In the genomic region with DNA sequence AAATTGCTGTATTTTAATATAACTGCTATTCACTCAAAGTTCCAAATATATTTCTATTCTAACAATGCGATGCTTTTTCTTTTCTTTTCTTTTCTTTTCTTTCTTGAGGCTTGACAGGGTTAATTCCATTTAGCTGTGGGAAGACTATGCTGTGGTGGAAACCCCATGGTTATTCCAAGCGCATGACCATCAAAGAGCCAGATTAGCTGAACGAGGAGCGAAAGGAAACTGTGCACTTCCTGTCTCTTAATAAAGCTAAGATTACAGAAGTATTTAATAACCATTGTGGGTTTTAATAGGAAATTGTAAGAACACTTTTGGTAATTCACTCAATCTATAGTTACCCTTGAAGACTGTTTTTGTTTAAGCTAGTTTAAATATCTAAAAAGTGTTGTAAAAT, we compare ENCODE assay signal across 23 cellular contexts.
"Had no signal": no experiment of that assay in that cellular context is flagged by ENCODE, and none has a peak within 500 bp of the region (broad histone marks: within the 10 kb centered on the region; RNA-seq: fewer than 3 reads in every experiment).

No MANE protein-coding gene starts in this region.

- H3K36me3 ChIP-seq: gastrocnemius medialis, left ventricle myocardium inferior, ovary, right lobe of liver, thyroid gland, upper lobe of left lung, vagina, WERI-Rb-1 had no signal

- DNase-seq: activated CD4-positive, alpha-beta memory T cell treated with anti-CD3 and anti-CD28 coated beads for 36 hours; activated CD4-positive, alpha-beta T cell treated with anti-CD3 and anti-CD28 coated beads, Interleukin-2, amount 10 ng/mL, durations not matched to agents 24 days and 14 days; activated CD4-positive, CD25-positive, alpha-beta regulatory T cell treated with anti-CD3 and anti-CD28 coated beads, Interleukin-2, amount 50 U/mL, for 72 hours; activated CD8-positive, alpha-beta memory T cell treated with anti-CD3 and anti-CD28 coated beads, Interleukin-2, amount 50 U/mL, for 4 hours; activated gamma-delta T cell; activated naive CD4-positive, alpha-beta T cell treated with anti-CD3 and anti-CD28 coated beads, Interleukin-2, amount 10 ng/mL, durations not matched to agents 7 days and 5 days; activated naive CD8-positive, alpha-beta T cell treated with anti-CD3 and anti-CD28 coated beads, Interleukin-2, amount 10 ng/mL, durations not matched to agents 7 days and 5 days; activated T-cell treated with anti-CD3 and anti-CD28 coated beads, Interleukin-2, amount 50 U/mL, for 1 hour; caudate nucleus; gastrocnemius medialis; glutamatergic neuron; islet precursor cell; left ventricle myocardium inferior; ovary; right lobe of liver; stimulated activated CD4-positive, alpha-beta T cell treated with anti-CD3 and anti-CD28 coated beads, Interleukin-2, amount 100 ng/mL, for 48 hours; thyroid gland; upper lobe of left lung had no signal

- H3K9me3 ChIP-seq: gastrocnemius medialis, left ventricle myocardium inferior, ovary, right lobe of liver, thyroid gland, upper lobe of left lung, vagina had no signal

- FAIRE-seq: astrocyte had no signal

- ATAC-seq: gastrocnemius medialis; right lobe of liver; stimulated activated effector memory CD8-positive, alpha-beta T cell treated with anti-CD3 and anti-CD28 coated beads, Interleukin-12 subunit alpha, Interleukin-12 subunit beta, amount 100 ng/mL, for 72 hours had no signal

- H3K4me1 ChIP-seq: gastrocnemius medialis, left ventricle myocardium inferior, right lobe of liver, thyroid gland, upper lobe of left lung, vagina had no signal

- H3K27ac ChIP-seq: gastrocnemius medialis, left ventricle myocardium inferior, ovary, right lobe of liver, thyroid gland, upper lobe of left lung, vagina, WERI-Rb-1 had no signal

- H3K27me3 ChIP-seq: gastrocnemius medialis, ovary, right lobe of liver, thyroid gland, upper lobe of left lung, vagina had no signal

- H3K4me3 ChIP-seq: gastrocnemius medialis, left ventricle myocardium inferior, lung, ovary, right lobe of liver, thyroid gland, upper lobe of left lung, vagina had no signal
